In the genomic region with DNA sequence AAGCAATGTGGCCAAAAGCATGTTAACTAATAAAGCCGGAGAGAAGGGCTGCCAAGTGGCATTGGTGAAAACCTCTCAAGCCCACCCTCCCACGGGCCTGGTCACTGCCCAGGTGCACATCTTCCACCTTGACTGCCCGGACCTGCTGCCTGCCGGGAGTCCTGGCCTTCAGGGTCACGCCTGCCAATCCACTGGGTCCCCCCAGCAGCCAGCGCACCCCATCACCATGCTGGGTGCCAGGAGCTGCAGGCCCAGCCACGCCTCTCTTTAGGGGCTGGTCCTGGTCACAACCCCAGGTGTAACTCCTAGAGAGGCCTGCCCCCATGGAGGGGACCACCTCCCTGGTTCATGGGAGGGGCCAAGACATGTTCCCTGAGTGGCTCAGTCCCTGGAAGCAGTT, we compare ENCODE assay signal across 1 cellular context.
TF ChIP-seq lines count a peak whose summit lies in the region.

No MANE protein-coding gene starts in this region.

TF ChIP-seq in H1, 55 proteins besides CTCF, POLR2A, EP300 and RAD21:
- TF ChIP-seq BRCA1 (IDR thresholded peaks at IDR 0.05; ENCODE audit: low read depth, low read length) (no peak), CHD2 (IDR thresholded peaks at IDR 0.05; ENCODE audit: low read length) (no peak), RBBP5 (IDR thresholded peaks at IDR 0.05; ENCODE audit: borderline replicate concordance, low read depth, low read length) (no peak), RXRA (IDR thresholded peaks at IDR 0.05; ENCODE audit: insufficient read depth, low read depth, low read length) (no peak), CREB1 (IDR thresholded peaks at IDR 0.05) (no peak), RNF2 (IDR thresholded peaks at IDR 0.05; ENCODE audit: borderline replicate concordance, low read depth, low read length, missing control alignments, poor library complexity, severe bottlenecking) (no peak), RFX5 (IDR thresholded peaks at IDR 0.05; ENCODE audit: borderline replicate concordance, low read depth, low read length) (no peak), KDM4A (IDR thresholded peaks at IDR 0.05; ENCODE audit: low read depth, low read length, severe bottlenecking) (no peak), TAF7 (optimal IDR thresholded peaks at IDR 0.05; ENCODE audit: borderline replicate concordance, low read depth, low read length) (no peak)
